ENCODE assay signal across 18 cellular contexts in genomic region chr15:95363636-95364035, GRCh38.
"Had no signal": no experiment of that assay in that cellular context is flagged by ENCODE, and none has a peak within 500 bp of the region (broad histone marks: within the 10 kb centered on the region; RNA-seq: fewer than 3 reads in every experiment).

No MANE protein-coding gene starts in this region.

- H3K27me3 Mint-ChIP-seq: type B pancreatic cell had no signal

- DNase-seq: activated CD4-positive, alpha-beta T cell treated with anti-CD3 and anti-CD28 coated beads for 4 hours; activated CD8-positive, alpha-beta memory T cell treated with anti-CD3 and anti-CD28 coated beads, Interleukin-2, amount 50 U/mL, for 4 hours; activated CD8-positive, alpha-beta T cell treated with anti-CD3 and anti-CD28 coated beads for 36 hours; activated gamma-delta T cell treated with Interleukin-2 at 50 U/mL for 16 hours; activated naive CD8-positive, alpha-beta T cell treated with anti-CD3 and anti-CD28 coated beads for 36 hours; activated T-cell treated with anti-CD3 and anti-CD28 coated beads, Interleukin-2, amount 50 U/mL, for 72 hours; anterior cingulate cortex; gastrocnemius medialis; left lung; mesendoderm; posterior cingulate gyrus; right cardiac atrium; stimulated activated naive CD4-positive, alpha-beta T cell; T1000 had no signal

- H3K27me3 ChIP-seq: esophagus muscularis mucosa, gastrocnemius medialis, left lung had no signal

- FAIRE-seq: endometrium, keratinocyte had no signal

- ATAC-seq: activated CD8-positive, alpha-beta T cell treated with anti-CD3 and anti-CD28 coated beads for 36 hours; activated T-cell treated with anti-CD3 and anti-CD28 coated beads, Interleukin-2, amount 50 U/mL, for 72 hours; gastrocnemius medialis; left lung had no signal

- H3K9me3 ChIP-seq: gastrocnemius medialis had no signal

- H3K4me3 ChIP-seq: esophagus muscularis mucosa, gastrocnemius medialis, left lung had no signal

- H3K4me3 Mint-ChIP-seq: activated CD8-positive, alpha-beta T cell treated with anti-CD3 and anti-CD28 coated beads for 36 hours; activated naive CD8-positive, alpha-beta T cell treated with anti-CD3 and anti-CD28 coated beads for 36 hours; activated T-cell treated with anti-CD3 and anti-CD28 coated beads, Interleukin-2, amount 50 U/mL, for 72 hours; type B pancreatic cell had no signal

- H3K4me1 Mint-ChIP-seq: activated naive CD8-positive, alpha-beta T cell treated with anti-CD3 and anti-CD28 coated beads for 36 hours had no signal

- H3K27ac ChIP-seq: gastrocnemius medialis, left lung had no signal

- H3K27ac Mint-ChIP-seq: activated CD8-positive, alpha-beta T cell treated with anti-CD3 and anti-CD28 coated beads for 36 hours; activated naive CD8-positive, alpha-beta T cell treated with anti-CD3 and anti-CD28 coated beads for 36 hours; activated T-cell treated with anti-CD3 and anti-CD28 coated beads, Interleukin-2, amount 50 U/mL, for 72 hours; type B pancreatic cell had no signal

- H3K36me3 ChIP-seq: esophagus muscularis mucosa, gastrocnemius medialis, left lung had no signal

- H3K4me1 ChIP-seq: gastrocnemius medialis, left lung had no signal
